In genomic region chr12:92560713-92561542, GRCh38 we compare ENCODE assay signal across 13 cellular contexts.
DNase-seq lines count a peak whose midpoint lies in the region; ATAC-seq, FAIRE-seq and TF ChIP-seq lines count a peak whose summit lies in the region.
"Had no signal": no experiment of that assay in that cellular context is flagged by ENCODE, and none has a peak within 500 bp of the region (broad histone marks: within the 10 kb centered on the region; RNA-seq: fewer than 3 reads in every experiment).

No MANE protein-coding gene starts in this region.

- no peaks in the 10 kb centered on the region for H3K27me3 Mint-ChIP-seq in T-helper 2 cell treated with Interferon-gamma antibody and Interleukin-4, amounts not matched to agents 5 μg/mL and 100 μg/mL, for 36 hours (ENCODE audit: low read depth)
- H3K27me3 Mint-ChIP-seq: activated CD8-positive, alpha-beta T cell treated with anti-CD3 and anti-CD28 coated beads for 36 hours had no signal

- DNase-seq in GM12891 (ENCODE audit: insufficient read length, low spot score), result no peak
- no peak for DNase-seq in Peyer's patch
- no peak for DNase-seq in GM10266 (ENCODE audit: extremely low spot score)
- DNase-seq in T-helper 2 cell treated with Interferon-gamma antibody and Interleukin-4, amounts not matched to agents 5 μg/mL and 100 μg/mL, for 36 hours (ENCODE audit: low spot score), result no peak
- DNase-seq: activated CD8-positive, alpha-beta T cell treated with anti-CD3 and anti-CD28 coated beads for 36 hours; GDM1 had no signal

- H3K4me3 Mint-ChIP-seq in T-helper 2 cell treated with Interferon-gamma antibody and Interleukin-4, amounts not matched to agents 5 μg/mL and 100 μg/mL, for 36 hours, result no peak overlapping the region
- H3K4me3 Mint-ChIP-seq: activated CD8-positive, alpha-beta T cell treated with anti-CD3 and anti-CD28 coated beads for 36 hours; CD14-positive monocyte had no signal

- TF ChIP-seq POLR2A in GM12891 (IDR thresholded peaks at IDR 0.05; ENCODE audit: low read depth, low read length) (no peak), Peyer's patch (IDR thresholded peaks at IDR 0.05) (no peak), gastroesophageal sphincter (IDR thresholded peaks at IDR 0.05) (no peak)

- TF ChIP-seq CTCF in Peyer's patch (IDR thresholded peaks at IDR 0.05), result no peak
- no peak for TF ChIP-seq CTCF in gastroesophageal sphincter (IDR thresholded peaks at IDR 0.05)
- TF ChIP-seq CTCF in GM10266 (IDR thresholded peaks at IDR 0.05; ENCODE audit: control insufficient read depth, insufficient read depth, low read depth, missing control alignments), result no peak

- H3K27ac Mint-ChIP-seq in T-helper 2 cell treated with Interferon-gamma antibody and Interleukin-4, amounts not matched to agents 5 μg/mL and 100 μg/mL, for 36 hours, result no peak overlapping the region
- H3K27ac Mint-ChIP-seq: activated CD8-positive, alpha-beta T cell treated with anti-CD3 and anti-CD28 coated beads for 36 hours; CD14-positive monocyte had no signal

- 80 to 90% methylated on average over 6 of the region's 6 CpGs for WGBS in gastroesophageal sphincter (ENCODE audit: low coverage in 1 of 2), 2 donors

- H3K9me3 Mint-ChIP-seq in T-helper 2 cell treated with Interferon-gamma antibody and Interleukin-4, amounts not matched to agents 5 μg/mL and 100 μg/mL, for 36 hours, result peaks cover 25% of the 10 kb centered on the region

- H3K27me3 ChIP-seq in Peyer's patch (no peaks in the 10 kb centered on the region), gastroesophageal sphincter (no peaks in the 10 kb centered on the region), skeletal muscle tissue (ENCODE audit: control insufficient read depth in 3 of 3, insufficient read depth in 3 of 3, low read length in 3 of 3) (no peaks in the 10 kb centered on the region)

- H3K9ac ChIP-seq in skeletal muscle tissue (ENCODE audit: low read depth in 1 of 3, low read length in 3 of 3), result no peak overlapping the region

- H3K4me1 ChIP-seq in Peyer's patch (peaks cover 0 to 21% (median under 1%) of the 10 kb centered on the region in 4 donors), gastroesophageal sphincter (peaks cover 0 to 37% (median 2%) of the 10 kb centered on the region in 3 donors), skeletal muscle tissue (ENCODE audit: control insufficient read depth in 3 of 3, insufficient read depth in 3 of 3, low read length in 3 of 3) (peaks cover 3 to 4% (median 4%) of the 10 kb centered on the region in 3 donors)

- no peak for TF ChIP-seq EP300 in gastroesophageal sphincter (IDR thresholded peaks at IDR 0.05)

- ATAC-seq in gastroesophageal sphincter (no peak), GM18867 (IDR thresholded peaks at IDR 0.05; ENCODE audit: unreplicated experiment) (no peak), GM21825 (IDR thresholded peaks at IDR 0.05; ENCODE audit: unreplicated experiment) (no peak)
- ATAC-seq: activated CD8-positive, alpha-beta T cell treated with anti-CD3 and anti-CD28 coated beads for 36 hours; activated naive CD4-positive, alpha-beta T cell treated with anti-CD3 and anti-CD28 coated beads, Interleukin-2, amount 50 U/mL, for 72 hours had no signal

- H3K4me3 ChIP-seq in Peyer's patch, result no peak overlapping the region
- H3K4me3 ChIP-seq in gastroesophageal sphincter, result no peak overlapping the region
- peak overlapping the region in 1 of 3 donors; percentile 25 for H3K4me3 ChIP-seq in skeletal muscle tissue (ENCODE audit: low read length in 3 of 3)

- peaks cover 45% of the 10 kb centered on the region for H3K4me1 Mint-ChIP-seq in T-helper 2 cell treated with Interferon-gamma antibody and Interleukin-4, amounts not matched to agents 5 μg/mL and 100 μg/mL, for 36 hours (ENCODE audit: low read depth)
- H3K4me1 Mint-ChIP-seq: CD14-positive monocyte had no signal

- H3K36me3 Mint-ChIP-seq in T-helper 2 cell treated with Interferon-gamma antibody and Interleukin-4, amounts not matched to agents 5 μg/mL and 100 μg/mL, for 36 hours (ENCODE audit: low read depth), result peaks cover 9% of the 10 kb centered on the region
- H3K36me3 Mint-ChIP-seq: CD14-positive monocyte had no signal

- peak; percentile 63 for FAIRE-seq in GM12891 (lab: Jason Lieb, UNC)
- FAIRE-seq: colon had no signal

- H3K27ac ChIP-seq in Peyer's patch (peak overlapping the region in 3 of 4 donors; percentile 18 to 28 (median 24)), gastroesophageal sphincter (peak overlapping the region in 3 of 4 donors; percentile 44 to 66 (median 48)), skeletal muscle tissue (ENCODE audit: low read depth, low read length) (peak overlapping the region; percentile 36)

- H3K36me3 ChIP-seq in Peyer's patch, result no peaks in the 10 kb centered on the region
- no peaks in the 10 kb centered on the region for H3K36me3 ChIP-seq in gastroesophageal sphincter
- no peaks in the 10 kb centered on the region for H3K36me3 ChIP-seq in skeletal muscle tissue (ENCODE audit: control insufficient read depth in 3 of 3, insufficient read depth in 3 of 3, low read length in 3 of 3)

- H3K9me3 ChIP-seq in Peyer's patch (no peaks in the 10 kb centered on the region), gastroesophageal sphincter (no peaks in the 10 kb centered on the region), skeletal muscle tissue (ENCODE audit: control insufficient read depth in 3 of 3, low read length in 3 of 3) (no peaks in the 10 kb centered on the region)

TF ChIP-seq in GM12891, 5 proteins besides CTCF, POLR2A, EP300 and RAD21:
- TF ChIP-seq POU2F2 (IDR thresholded peaks at IDR 0.05; ENCODE audit: low read depth, low read length), result no peak
- TF ChIP-seq TAF1 (IDR thresholded peaks at IDR 0.05; ENCODE audit: low read depth, low read length), result no peak
- TF ChIP-seq SPI1 (IDR thresholded peaks at IDR 0.05; ENCODE audit: low read depth, low read length), result no peak
- TF ChIP-seq POLR2AphosphoS5 (IDR thresholded peaks at IDR 0.05; ENCODE audit: low read depth, low read length), result no peak
- no peak for TF ChIP-seq PAX5 (IDR thresholded peaks at IDR 0.05; ENCODE audit: insufficient read depth, low read length, severe bottlenecking)
TF ChIP-seq in GM12891: peak in this region for 0.
